In genomic region chr16:12158428-12158827, GRCh38 we compare ENCODE assay signal across 14 cellular contexts.
A peak's percentile ranks its signal among the peaks of the same experiment; 100 is the strongest.
DNase-seq lines count a peak whose midpoint lies in the region; TF ChIP-seq lines count a peak whose summit lies in the region.
"Had no signal": no experiment of that assay in that cellular context is flagged by ENCODE, and none has a peak within 500 bp of the region (broad histone marks: within the 10 kb centered on the region; RNA-seq: fewer than 3 reads in every experiment).

No MANE protein-coding gene starts in this region.

- peak; percentile 69 for DNase-seq in A172 (ENCODE audit: low spot score)
- DNase-seq in HFF-Myc (ENCODE audit: extremely low read depth, low read depth) = peak; percentile 56
- DNase-seq in astrocyte of the cerebellum (ENCODE audit: low read depth) = peak; percentile 85
- peak; percentile 92 to 97 for DNase-seq in foreskin fibroblast
- no peak for DNase-seq in NCI-H187 treated with DMSO at 0.1 percent for 48 hours (lab: John Stamatoyannopoulos, UW)
- no peak for DNase-seq in hippocampal formation (lab: John Stamatoyannopoulos, UW)
- no peak for DNase-seq in SW 1271 (lab: John Stamatoyannopoulos, UW)
- no peak for DNase-seq in NCI-H82 treated with DMSO at 0.1 percent for 48 hours (lab: John Stamatoyannopoulos, UW; ENCODE audit: unreplicated experiment)
- DNase-seq: gastrocnemius medialis, KBM-7, NCI-H1930, small intestine, upper lobe of left lung had no signal

- TF ChIP-seq CTCF in HFF-Myc (IDR thresholded peaks at IDR 0.05; ENCODE audit: low read depth, low read length, missing control alignments) (no peak), astrocyte of the cerebellum (IDR thresholded peaks at IDR 0.05; ENCODE audit: low read depth, low read length, missing control alignments) (no peak), foreskin fibroblast (IDR thresholded peaks at IDR 0.05; ENCODE audit: low read depth, low read length) (no peak)

- in situ Hi-C loops in astrocyte of the cerebellum (cut with HindIII; ENCODE audit: low sequenced_read_pairs) = loop anchor here (25.0 kb wide), 1 partner anchor 104 kb away; no protein-coding TSS in a partner anchor

- H3K4me3 ChIP-seq in HFF-Myc (replicated peaks; ENCODE audit: low read depth, low read length) (no peak overlapping the region), astrocyte of the cerebellum (ENCODE audit: low read depth, low read length) (no peak overlapping the region), foreskin fibroblast (ENCODE audit: low read depth in 1 of 2, low read length in 2 of 2) (no peak overlapping the region)
- H3K4me3 ChIP-seq: gastrocnemius medialis, SK-N-MC, upper lobe of left lung had no signal

Comparison
In these comparisons a context has a peak if more than half of its experiments do, and no peak if none do; other contexts are left out.
1. DNase-seq: peak in A172 (single experiment), HFF-Myc (single experiment), astrocyte of the cerebellum (single experiment) and foreskin fibroblast (2 of 2); none in NCI-H187 treated with DMSO at 0.1 percent for 48 hours (single experiment), hippocampal formation (0 of 2), SW 1271 (0 of 2) and NCI-H82 treated with DMSO at 0.1 percent for 48 hours (single experiment).